ENCODE assay signal across 27 cellular contexts in the genomic region with DNA sequence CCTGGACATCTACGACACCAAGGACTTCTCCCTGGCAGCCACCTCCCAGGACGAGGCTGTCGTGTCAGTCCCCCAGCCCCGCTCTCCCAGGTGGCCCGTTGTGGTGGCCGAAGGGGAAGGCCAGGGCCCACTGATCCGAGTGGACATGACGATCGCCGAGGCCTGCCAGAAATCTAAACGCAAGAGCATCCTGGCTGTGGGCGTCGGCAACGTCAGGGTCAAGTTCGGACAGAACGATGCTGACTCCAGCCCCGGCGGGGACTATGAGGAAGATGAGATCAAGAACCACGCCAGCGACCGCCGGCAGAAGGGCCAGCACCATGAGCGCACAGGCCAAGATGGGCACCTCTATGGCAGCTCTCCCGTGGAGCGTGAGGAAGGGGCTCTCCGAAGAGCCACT.
"Had no signal": no experiment of that assay in that cellular context is flagged by ENCODE, and none has a peak within 500 bp of the region (broad histone marks: within the 10 kb centered on the region; RNA-seq: fewer than 3 reads in every experiment).

No MANE protein-coding gene starts in this region.

- H3K27ac Mint-ChIP-seq: stimulated activated memory B cell treated with anti-CD40 and anti-IgM and Interleukin-4, amounts not matched to agents 10 μg/mL and 1 μg/mL and 100 μg/mL, for 72 hours; stimulated activated naive B cell treated with anti-CD40 and anti-IgM and Interleukin-4, amounts not matched to agents 10 μg/mL and 1 μg/mL and 100 μg/mL, for 72 hours; stimulated activated naive CD8-positive, alpha-beta T cell treated with anti-CD3 and anti-CD28 coated beads, Interleukin-15, amount 100 ng/mL, for 72 hours; stimulated activated naive CD8-positive, alpha-beta T cell treated with anti-CD3 and anti-CD28 coated beads, Interleukin-15, Interleukin-2, amounts not matched to agents 100 ng/mL and 50 ng/mL, for 24 hours; type B pancreatic cell had no signal

- H3K4me3 Mint-ChIP-seq: stimulated activated memory B cell treated with anti-CD40 and anti-IgM and Interleukin-4, amounts not matched to agents 10 μg/mL and 1 μg/mL and 100 μg/mL, for 72 hours; stimulated activated naive B cell treated with anti-CD40 and anti-IgM and Interleukin-4, amounts not matched to agents 10 μg/mL and 1 μg/mL and 100 μg/mL, for 72 hours; stimulated activated naive CD8-positive, alpha-beta T cell treated with anti-CD3 and anti-CD28 coated beads, Interleukin-15, amount 100 ng/mL, for 72 hours; stimulated activated naive CD8-positive, alpha-beta T cell treated with anti-CD3 and anti-CD28 coated beads, Interleukin-15, Interleukin-2, amounts not matched to agents 100 ng/mL and 50 ng/mL, for 24 hours; type B pancreatic cell had no signal

- H3K27me3 ChIP-seq: suprapubic skin, testis, thyroid gland, tibial artery, tibial nerve, transverse colon, upper lobe of left lung, upper lobe of right lung, uterus, vagina had no signal

- H3K4me1 ChIP-seq: stomach, suprapubic skin, testis, thyroid gland, tibial artery, tibial nerve, transverse colon, upper lobe of left lung, upper lobe of right lung, uterus had no signal

- H3K36me3 ChIP-seq: stomach, suprapubic skin, thoracic aorta, thyroid gland, tibial artery, tibial nerve, transverse colon, upper lobe of left lung, upper lobe of right lung, uterus, vagina had no signal

- H3K9me3 Mint-ChIP-seq: stimulated activated memory B cell treated with anti-CD40 and anti-IgM and Interleukin-4, amounts not matched to agents 10 μg/mL and 1 μg/mL and 100 μg/mL, for 72 hours; stimulated activated naive CD8-positive, alpha-beta T cell treated with anti-CD3 and anti-CD28 coated beads, Interleukin-15, amount 100 ng/mL, for 72 hours; stimulated activated naive CD8-positive, alpha-beta T cell treated with anti-CD3 and anti-CD28 coated beads, Interleukin-15, Interleukin-2, amounts not matched to agents 100 ng/mL and 50 ng/mL, for 24 hours; type B pancreatic cell had no signal

- H3K4me1 Mint-ChIP-seq: stimulated activated memory B cell treated with anti-CD40 and anti-IgM and Interleukin-4, amounts not matched to agents 10 μg/mL and 1 μg/mL and 100 μg/mL, for 72 hours; stimulated activated naive B cell treated with anti-CD40 and anti-IgM and Interleukin-4, amounts not matched to agents 10 μg/mL and 1 μg/mL and 100 μg/mL, for 72 hours; stimulated activated naive CD8-positive, alpha-beta T cell treated with anti-CD3 and anti-CD28 coated beads, Interleukin-15, amount 100 ng/mL, for 72 hours had no signal

- H3K9me3 ChIP-seq: stomach, suprapubic skin, testis, thoracic aorta, thyroid gland, tibial artery, transverse colon, upper lobe of left lung, upper lobe of right lung, uterus, vagina had no signal

- H3K27ac ChIP-seq: stomach, suprapubic skin, testis, thoracic aorta, thyroid gland, tibial artery, tibial nerve, transverse colon, upper lobe of left lung, upper lobe of right lung, uterus, vagina had no signal

- ATAC-seq: stimulated activated memory B cell treated with anti-CD40 and anti-IgM and Interleukin-4, amounts not matched to agents 10 μg/mL and 1 μg/mL and 100 μg/mL, for 72 hours; stimulated activated naive B cell treated with anti-CD40 and anti-IgM and Interleukin-4, amounts not matched to agents 10 μg/mL and 1 μg/mL and 100 μg/mL, for 72 hours; stimulated activated naive CD8-positive, alpha-beta T cell treated with anti-CD3 and anti-CD28 coated beads, Interleukin-15, amount 100 ng/mL, for 72 hours; stimulated activated naive CD8-positive, alpha-beta T cell treated with anti-CD3 and anti-CD28 coated beads, Interleukin-15, Interleukin-2, amounts not matched to agents 100 U/mL and 50 U/mL, for 24 hours; upper lobe of right lung had no signal

- H3K27me3 Mint-ChIP-seq: stimulated activated naive CD8-positive, alpha-beta T cell treated with anti-CD3 and anti-CD28 coated beads, Interleukin-15, amount 100 ng/mL, for 72 hours; stimulated activated naive CD8-positive, alpha-beta T cell treated with anti-CD3 and anti-CD28 coated beads, Interleukin-15, Interleukin-2, amounts not matched to agents 100 ng/mL and 50 ng/mL, for 24 hours; type B pancreatic cell had no signal

- H3K36me3 Mint-ChIP-seq: stimulated activated memory B cell treated with anti-CD40 and anti-IgM and Interleukin-4, amounts not matched to agents 10 μg/mL and 1 μg/mL and 100 μg/mL, for 72 hours; stimulated activated naive B cell treated with anti-CD40 and anti-IgM and Interleukin-4, amounts not matched to agents 10 μg/mL and 1 μg/mL and 100 μg/mL, for 72 hours had no signal

- H3K4me3 ChIP-seq: stomach, suprapubic skin, testis, thoracic aorta, thyroid gland, tibial artery, tibial nerve, transverse colon, upper lobe of left lung, upper lobe of right lung, uterus, vagina had no signal

- DNase-seq: stimulated activated CD4-positive, alpha-beta T cell treated with anti-CD3 and anti-CD28 coated beads, Interleukin-2, amount 100 ng/mL, for 48 hours; stimulated activated CD4-positive, alpha-beta T cell treated with anti-CD3 and anti-CD28 coated beads, Interleukin-4, amount 100 ng/mL, for 1 hour; stimulated activated CD4-positive, alpha-beta T cell treated with anti-CD3 and anti-CD28 coated beads, Interleukin-4, amount 100 ng/mL, for 24 hours; stimulated activated CD4-positive, alpha-beta T cell treated with anti-CD3 and anti-CD28 coated beads, Interleukin-4, amount 100 ng/mL, for 4 hours; stimulated activated CD8-positive, alpha-beta memory T cell treated with anti-CD3 and anti-CD28 coated beads, Interleukin-4, amount 100 ng/mL, for 48 hours; stimulated activated naive B cell treated with anti-CD40 and anti-IgM and Interleukin-4, amounts not matched to agents 10 μg/mL and 1 μg/mL and 100 μg/mL, for 72 hours; stimulated activated naive CD4-positive, alpha-beta T cell; stimulated activated naive CD4-positive, alpha-beta T cell treated with Interleukin-2 at 50 U/mL for 16 hours; stimulated activated naive CD8-positive, alpha-beta T cell treated with anti-CD3 and anti-CD28 coated beads, Interleukin-15, amount 100 ng/mL, for 72 hours; stimulated activated naive CD8-positive, alpha-beta T cell treated with anti-CD3 and anti-CD28 coated beads, Interleukin-15, Interleukin-2, amounts not matched to agents 100 U/mL and 50 U/mL, for 24 hours; stomach; substantia nigra; testis; thyroid gland; tibial artery; transverse colon; trophoblast cell; upper lobe of right lung; uterus had no signal
